Comparison of ENCODE assay signal across 8 cellular contexts in the genomic region with DNA sequence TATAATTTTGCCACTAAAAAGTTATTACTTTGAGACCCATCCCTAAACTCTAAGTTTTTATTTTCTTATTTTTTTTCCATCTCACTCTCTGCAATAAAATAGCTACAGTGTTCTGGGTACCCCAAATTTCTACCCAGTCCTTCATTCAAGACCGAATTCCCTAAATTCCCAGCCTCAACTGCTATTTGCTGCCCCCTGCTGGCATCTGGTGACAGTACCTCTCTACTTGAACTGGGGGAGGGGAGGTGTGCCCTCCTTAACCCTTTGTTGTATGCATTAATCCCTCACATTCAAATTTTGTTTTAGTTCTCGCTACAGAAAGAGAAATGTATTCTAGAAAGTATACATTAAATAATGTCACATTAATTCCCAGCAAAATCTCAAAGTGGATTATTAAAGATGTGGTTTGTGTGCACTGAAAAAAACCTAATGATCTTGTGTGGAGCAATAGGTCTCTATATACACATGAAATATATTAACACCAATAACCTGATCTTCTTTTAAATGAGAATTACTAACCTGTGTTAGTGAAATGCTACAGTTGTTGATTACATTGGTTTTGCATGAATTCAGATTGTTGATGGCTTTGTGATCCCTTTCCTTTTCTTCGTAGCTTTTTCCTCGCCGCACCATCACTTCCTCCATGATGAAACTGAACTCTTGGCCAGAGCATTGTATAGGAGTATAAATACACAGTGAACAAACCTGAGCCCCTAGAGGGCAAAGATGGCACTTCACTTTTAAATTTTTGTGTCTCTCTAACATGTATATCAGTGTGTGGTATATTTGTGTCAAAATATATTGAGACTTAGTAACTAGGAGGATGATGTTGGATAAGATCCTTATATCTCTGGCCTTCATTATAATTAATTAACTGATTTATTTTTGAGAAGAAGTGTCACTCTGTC.
DNase-seq lines count a peak whose midpoint lies in the region; ATAC-seq and TF ChIP-seq lines count a peak whose summit lies in the region.

No MANE protein-coding gene starts in this region.

- H3K27ac Mint-ChIP-seq in Caco-2 (ENCODE audit: unreplicated experiment), result peak overlapping the region; percentile 7

- H3K4me3 Mint-ChIP-seq in Caco-2 (ENCODE audit: unreplicated experiment), result no peak overlapping the region

- H3K9me3 ChIP-seq in Caco-2 (no peaks in the 10 kb centered on the region), fibroblast of lung (ENCODE audit: control insufficient read depth, insufficient read depth, low read depth, low read length) (no peaks in the 10 kb centered on the region)

- H3K9ac ChIP-seq in fibroblast of lung (ENCODE audit: insufficient read depth, low read length), result no peak overlapping the region

- TF ChIP-seq CTCF in Caco-2 (IDR thresholded peaks at IDR 0.05; ENCODE audit: insufficient read depth in 1 of 2, low read depth in 1 of 2, low read length in 1 of 2, severe bottlenecking in 1 of 2, unreplicated experiment in 1 of 2) (peak; percentile 84 to 90), fibroblast of lung (conservative IDR thresholded peaks at IDR 0.05 in 1 of 2, IDR thresholded peaks at IDR 0.05 in 1 of 2; ENCODE audit: low read depth in 1 of 2, low read length in 2 of 2) (peak; percentile 91 to 93), omental fat pad (IDR thresholded peaks at IDR 0.05) (no peak)

- H3K27me3 Mint-ChIP-seq in Caco-2 (ENCODE audit: insufficient read depth, unreplicated experiment), result no peaks in the 10 kb centered on the region

- H3K4me3 ChIP-seq in Caco-2 (ENCODE audit: low read depth, low read length) (no peak overlapping the region), fibroblast of lung (replicated peaks in 1 of 4; ENCODE audit: control extremely low read depth in 1 of 4, insufficient read depth in 1 of 4, low read depth in 3 of 4, low read length in 4 of 4) (no peak overlapping the region)

- no TSS peak for BruUV-seq in Caco-2 (replicated peaks; lab: Mats Ljungman, UMichigan)

- CTCF ChIA-PET in Caco-2 (lab: Charles Lee), result interaction anchor here (1.1 kb wide), 1 partner anchor 22 kb away, joined by 4 read pairs; no protein-coding TSS in a partner anchor

- H4K20me1 ChIP-seq in fibroblast of lung (ENCODE audit: control insufficient read depth, extremely low read depth, insufficient read depth, low read length), result no peaks in the 10 kb centered on the region

- peaks cover 12% of the 10 kb centered on the region for H3K9me3 Mint-ChIP-seq in Caco-2 (ENCODE audit: unreplicated experiment)

- no peak overlapping the region for H3K4me2 ChIP-seq in fibroblast of lung (ENCODE audit: extremely low read depth, insufficient read depth, low read length)

- peaks cover 23% of the 10 kb centered on the region for H3K4me1 Mint-ChIP-seq in Caco-2 (ENCODE audit: low read depth, unreplicated experiment)

- intact Hi-C loops in Caco-2 (cut with micrococcal nuclease; ENCODE audit: unreplicated experiment), result loop anchor here (1.0 to 10.0 kb wide), 4 partner anchors 103 to 999 kb away; no protein-coding TSS in a partner anchor

- H3K79me2 ChIP-seq in fibroblast of lung (ENCODE audit: control insufficient read depth, insufficient read depth, low read length), result no peaks in the 10 kb centered on the region

- H3K4me1 ChIP-seq in Caco-2 (peaks cover 3% of the 10 kb centered on the region; the same call in 1 of the 2 replicates), fibroblast of lung (ENCODE audit: control insufficient read depth, extremely low read depth, insufficient read depth, low read length) (no peaks in the 10 kb centered on the region)

- H3K27ac ChIP-seq in fibroblast of lung (ENCODE audit: insufficient read depth, low read length), result no peak overlapping the region

- ATAC-seq in GM18867 (IDR thresholded peaks at IDR 0.05; ENCODE audit: unreplicated experiment), result peak; percentile 68
- ATAC-seq in SK-N-SH treated with all-trans-retinoic acid at 6 μM for 48 hours, result peak; percentile 42; the same call in 2 of the 3 replicates
- ATAC-seq in omental fat pad (ENCODE audit: low FRiP score), result no peak
- no peak for ATAC-seq in HG02571 (IDR thresholded peaks at IDR 0.05; ENCODE audit: unreplicated experiment)
- no peak for ATAC-seq in HG02973 (IDR thresholded peaks at IDR 0.05; ENCODE audit: unreplicated experiment)

- no peak overlapping the region for H2AFZ ChIP-seq in fibroblast of lung (ENCODE audit: low read length)

- H3K36me3 Mint-ChIP-seq in Caco-2 (ENCODE audit: insufficient read depth, unreplicated experiment), result peaks cover 5% of the 10 kb centered on the region

- DNase-seq in Caco-2 (peak; percentile 63 to 77), HT1080 (ENCODE audit: low read depth) (peak; percentile 47), fibroblast of lung (ENCODE audit: low read depth in 2 of 2) (peak; percentile 30 to 68), omental fat pad (ENCODE audit: low spot score) (peak; percentile 27)

- POLR2A ChIA-PET in Caco-2 (lab: Charles Lee), result no interaction called here

- H3K36me3 ChIP-seq in Caco-2 (ENCODE audit: control insufficient read depth, insufficient read depth, low read length) (no peaks in the 10 kb centered on the region), fibroblast of lung (ENCODE audit: control insufficient read depth, insufficient read depth, low read length) (no peaks in the 10 kb centered on the region)

- H3K27me3 ChIP-seq in Caco-2 (replicated peaks; ENCODE audit: control insufficient read depth, insufficient read depth, low read length), result no peaks in the 10 kb centered on the region
- no peaks in the 10 kb centered on the region for H3K27me3 ChIP-seq in fibroblast of lung (ENCODE audit: control insufficient read depth, insufficient read depth, low read length)

TF ChIP-seq in SK-N-SH treated with all-trans-retinoic acid at 6 μM for 48 hours, 23 proteins besides CTCF, POLR2A, EP300 and RAD21 (continues in another document):
- TF ChIP-seq ZC3H10 (CRISPR knock-in tag; IDR thresholded peaks at IDR 0.05) (no peak), ZNF70 (CRISPR knock-in tag; IDR thresholded peaks at IDR 0.05) (no peak), TCF4 (CRISPR knock-in tag; IDR thresholded peaks at IDR 0.05; ENCODE audit: borderline replicate concordance) (no peak), ZFP3 (CRISPR knock-in tag; IDR thresholded peaks at IDR 0.05) (no peak), POU6F1 (CRISPR knock-in tag; IDR thresholded peaks at IDR 0.05; ENCODE audit: borderline replicate concordance, low read depth) (no peak), ZNF8 (CRISPR knock-in tag; IDR thresholded peaks at IDR 0.05) (no peak), SNAI2 (CRISPR knock-in tag; IDR thresholded peaks at IDR 0.05) (no peak), GLIS3 (CRISPR knock-in tag; IDR thresholded peaks at IDR 0.05) (no peak), ZFP30 (CRISPR knock-in tag; IDR thresholded peaks at IDR 0.05) (no peak), CREB5 (CRISPR knock-in tag; IDR thresholded peaks at IDR 0.05; ENCODE audit: low read depth) (no peak), TSHZ2 (CRISPR knock-in tag; IDR thresholded peaks at IDR 0.05) (no peak)

Comparison
In these comparisons a context has a peak if more than half of its experiments do, and no peak if none do; other contexts are left out.
1. CTCF ChIP-seq: peak in Caco-2 (2 of 2) and fibroblast of lung (2 of 2); none in omental fat pad (0 of 3).
2. ATAC-seq: peak in GM18867 (single experiment) and SK-N-SH treated with all-trans-retinoic acid at 6 μM for 48 hours (single experiment); none in omental fat pad (single experiment), HG02571 (single experiment) and HG02973 (single experiment).
3. Peak in every context shown above with its lines, with median percentiles within 50 percentile points of each other: DNase-seq.